ENCODE assay signal across 25 cellular contexts in genomic region chr11:79546366-79546765, GRCh38.
A peak's percentile ranks its signal among the peaks of the same experiment; 100 is the strongest.
DNase-seq lines count a peak whose midpoint lies in the region; ATAC-seq lines count a peak whose summit lies in the region.
"Had no signal": no experiment of that assay in that cellular context is flagged by ENCODE, and none has a peak within 500 bp of the region (broad histone marks: within the 10 kb centered on the region; RNA-seq: fewer than 3 reads in every experiment).

No MANE protein-coding gene starts in this region.

- ATAC-seq in GM21786 (IDR thresholded peaks at IDR 0.05; ENCODE audit: unreplicated experiment) (no peak), GM18520 (IDR thresholded peaks at IDR 0.05; ENCODE audit: unreplicated experiment) (no peak)
- ATAC-seq: stimulated activated memory B cell treated with anti-CD40 and anti-IgM and Interleukin-4, amounts not matched to agents 10 μg/mL and 1 μg/mL and 100 μg/mL, for 72 hours had no signal

- 0 out of 2 replicates have a peak, but pooled peaks cover 3% of the 10 kb centered on the region for H3K27me3 ChIP-seq in HAP-1 (ENCODE audit: low read depth)
- H3K27me3 ChIP-seq: BLaER1 treated with 17β-estradiol and CSF1 and Interleukin-3, amounts not matched to agents 10 nM and 100 nM; breast epithelium; hepatocyte; SJSA1 had no signal

- no peaks in the 10 kb centered on the region for H3K4me1 ChIP-seq in HAP-1
- H3K4me1 ChIP-seq: BLaER1 treated with 17β-estradiol and CSF1 and Interleukin-3, amounts not matched to agents 10 nM and 100 nM; breast epithelium; parathyroid adenoma; SJSA1 had no signal

- H3K36me3 ChIP-seq in HAP-1 (replicated peaks): no peaks in the 10 kb centered on the region
- H3K36me3 ChIP-seq: BLaER1 treated with 17β-estradiol and CSF1 and Interleukin-3, amounts not matched to agents 10 nM and 100 nM; breast epithelium; SJSA1; WERI-Rb-1 had no signal

- in situ Hi-C loops in HAP-1 (cut with MboI; ENCODE audit: low sequenced_read_pairs): no loop called here

- DNase-seq in DMS 273 (lab: John Stamatoyannopoulos, UW; ENCODE audit: unreplicated experiment) (peak; percentile 8), DMS 273 treated with DMSO at 0.1 percent for 48 hours (lab: John Stamatoyannopoulos, UW) (no peak), DMS79 treated with DMSO at 0.1 percent for 48 hours (lab: John Stamatoyannopoulos, UW) (peak; percentile 23), NCI-H526 treated with DMSO at 0.1 percent for 48 hours (lab: John Stamatoyannopoulos, UW) (peak; percentile 68), left kidney (ENCODE audit: low read depth, low spot score) (peak; percentile 34), HAP-1 (ENCODE audit: low spot score in 2 of 2) (no peak)
- DNase-seq: activated CD4-positive, alpha-beta T cell treated with anti-CD3 and anti-CD28 coated beads, Interleukin-2, amount 10 ng/mL, durations not matched to agents 24 days and 14 days; activated CD8-positive, alpha-beta memory T cell treated with anti-CD3 and anti-CD28 coated beads for 24 hours; activated effector memory CD4-positive, alpha-beta T cell treated with Interleukin-2 at 50 U/mL for 16 hours; activated T-cell treated with anti-CD3 and anti-CD28 coated beads for 4 hours; EL; NCI-H2171; NCI-H69; T1000; trophoblast cell; WERI-Rb-1 had no signal

- no peaks in the 10 kb centered on the region for H3K9me3 ChIP-seq in HAP-1
- H3K9me3 ChIP-seq: BLaER1 treated with 17β-estradiol and CSF1 and Interleukin-3, amounts not matched to agents 10 nM and 100 nM; breast epithelium; SJSA1 had no signal

- no peak overlapping the region for H3K4me3 ChIP-seq in HAP-1
- H3K4me3 ChIP-seq: BLaER1 treated with 17β-estradiol and CSF1 and Interleukin-3, amounts not matched to agents 10 nM and 100 nM; breast epithelium; hepatocyte; SJSA1; skin epidermis had no signal

Comparison
In these comparisons a context has a peak if more than half of its experiments do, and no peak if none do; other contexts are left out.
1. DNase-seq: peak in DMS 273 (single experiment), DMS79 treated with DMSO at 0.1 percent for 48 hours (single experiment), NCI-H526 treated with DMSO at 0.1 percent for 48 hours (single experiment) and left kidney (single experiment); none in DMS 273 treated with DMSO at 0.1 percent for 48 hours (single experiment) and HAP-1 (0 of 2).